ENCODE assay signal across 9 cellular contexts in the genomic region with DNA sequence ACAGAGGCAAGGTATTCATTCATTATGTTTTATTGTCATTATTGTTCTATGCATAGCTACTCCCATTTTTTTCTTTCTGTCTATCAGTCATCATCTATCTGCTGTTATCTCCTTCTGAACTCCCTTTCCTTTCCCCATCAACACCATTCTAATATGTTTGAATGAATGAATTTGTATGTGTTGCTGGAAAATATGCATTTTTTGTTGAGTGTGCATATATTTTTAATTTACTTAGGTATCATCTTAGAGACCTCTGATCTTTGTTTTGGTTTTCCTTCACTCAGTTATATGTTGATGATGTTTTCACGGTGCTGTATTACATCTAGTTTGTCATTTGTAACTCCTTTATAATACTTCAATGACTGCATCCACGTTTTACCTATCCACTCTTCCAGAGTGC. TPM values are rescaled to one million over a fixed set of nuclear protein-coding genes. Genes with fewer than 3 reads are reported as not detected.
"Had no signal": no experiment of that assay in that cellular context is flagged by ENCODE, and none has a peak within 500 bp of the region (broad histone marks: within the 10 kb centered on the region; RNA-seq: fewer than 3 reads in every experiment).

No MANE protein-coding gene starts in this region.

- H3K4me3 ChIP-seq: GM23338 had no signal

- ATAC-seq: GM23338 had no signal

- H2AFZ ChIP-seq: GM23338 had no signal

- DNase-seq: H9, HCEC 1CT, KG1 had no signal

- H3K4me2 ChIP-seq: GM23338 had no signal

- FAIRE-seq: H1, H54 had no signal

- H3K27ac ChIP-seq: HL-60 had no signal

RNA-seq across cellular contexts. Expression of gene PRL, which starts 12.1 kb away (rescaled TPM):
- total RNA-seq: GM23338, H1, H9, HT1080 had no signal
- polyA plus RNA-seq: GM23338, H1, IgD-negative memory B cell had no signal
